13 cellular contexts compared by ENCODE assay signal in genomic region chr4:137909910-137910309, GRCh38.
DNase-seq lines count a peak whose midpoint lies in the region; ATAC-seq, FAIRE-seq and TF ChIP-seq lines count a peak whose summit lies in the region.
"Had no signal": no experiment of that assay in that cellular context is flagged by ENCODE, and none has a peak within 500 bp of the region (broad histone marks: within the 10 kb centered on the region; RNA-seq: fewer than 3 reads in every experiment).

No MANE protein-coding gene starts in this region.

- TF ChIP-seq CTCF in cardiac muscle cell (IDR thresholded peaks at IDR 0.05; ENCODE audit: low read depth, low read length): no peak
- TF ChIP-seq CTCF in H1 (IDR thresholded peaks at IDR 0.05; ENCODE audit: control extremely low read depth in 1 of 3, insufficient read depth in 1 of 3, low read depth in 1 of 3, low read length in 3 of 3): no peak

- ATAC-seq in Right ventricle myocardium superior (ENCODE audit: poor library complexity): no peak
- ATAC-seq: activated CD8-positive, alpha-beta memory T cell treated with anti-CD3 and anti-CD28 coated beads, Interleukin-2, amount 10 ng/mL, durations not matched to agents 7 days and 5 days; activated naive CD8-positive, alpha-beta T cell treated with anti-CD3 and anti-CD28 coated beads, Interleukin-2, amount 50 U/mL, for 24 hours; gastrocnemius medialis had no signal

- no peak overlapping the region for H3K27ac ChIP-seq in cardiac muscle cell
- no peak overlapping the region for H3K27ac ChIP-seq in H1 (ENCODE audit: low read depth, low read length)
- H3K27ac ChIP-seq: gastrocnemius medialis, neutrophil, uterus had no signal

- H3K4ac ChIP-seq in H1 (replicated peaks; ENCODE audit: insufficient read length, low read depth, low read length): no peak overlapping the region

- no peak overlapping the region for H4K91ac ChIP-seq in H1 (replicated peaks; ENCODE audit: insufficient read length, low read length)

- H3K56ac ChIP-seq in H1 (replicated peaks; ENCODE audit: insufficient read length, low read depth, low read length): no peak overlapping the region

- H2BK5ac ChIP-seq in H1 (ENCODE audit: low read depth, low read length): peak overlapping the region; percentile 57; the same call in 1 of the 2 replicates

- H3K18ac ChIP-seq in H1 (ENCODE audit: extremely low read depth, low read length): no peak overlapping the region

- H3K9ac ChIP-seq in H1 (replicated peaks in 1 of 4; ENCODE audit: extremely low read depth in 1 of 4, low read depth in 3 of 4, low read length in 3 of 4): no peak overlapping the region

- POLR2A ChIA-PET in H1 (lab: Charles Lee; ENCODE audit: partially characterized antibody): no interaction called here

- no peak for FAIRE-seq in H1 (lab: Jason Lieb, UNC)
- no peak for FAIRE-seq in urothelium cell line (lab: Jason Lieb, UNC)

- intact Hi-C loops in Right ventricle myocardium superior (cut with DNase I): no loop called here

- H2BK15ac ChIP-seq in H1 (ENCODE audit: low read length): no peak overlapping the region

- H3K4me2 ChIP-seq in H1 (ENCODE audit: insufficient read depth in 1 of 2, low read depth in 2 of 2, low read length in 2 of 2): peak overlapping the region; percentile 35 to 49; a peak in 2 of 4 replicates

- H3K79me2 ChIP-seq in H1 (ENCODE audit: control insufficient read depth in 1 of 2, insufficient read depth in 2 of 2, low read length in 2 of 2): no peaks in the 10 kb centered on the region

- DNase-seq in cardiac muscle cell (ENCODE audit: low read depth in 1 of 2, low spot score in 1 of 2) (peak; percentile 14 to 55), Right ventricle myocardium superior (no peak), NCI-H345 treated with DMSO at 0.1 percent for 48 hours (lab: John Stamatoyannopoulos, UW; ENCODE audit: unreplicated experiment) (peak; percentile 31), H1 (ENCODE audit: low read depth in 1 of 2, low spot score in 2 of 2) (peak in 1 of 2 experiments; percentile 49), urothelium cell line (ENCODE audit: low spot score) (peak; percentile 4), ureter (ENCODE audit: low spot score) (no peak), NCI-H524 (lab: John Stamatoyannopoulos, UW) (no peak)
- DNase-seq in activated CD4-positive, CD25-positive, alpha-beta regulatory T cell (lab: John Stamatoyannopoulos, UW): no peak
- DNase-seq: activated CD8-positive, alpha-beta memory T cell treated with anti-CD3 and anti-CD28 coated beads, Interleukin-2, amount 10 ng/mL, durations not matched to agents 7 days and 5 days; activated naive CD8-positive, alpha-beta T cell treated with anti-CD3 and anti-CD28 coated beads, Interleukin-2, amount 50 U/mL, for 24 hours; gastrocnemius medialis had no signal

- no peaks in the 10 kb centered on the region for H3K79me1 ChIP-seq in H1 (ENCODE audit: low read depth, low read length)

- H2AFZ ChIP-seq in H1 (ENCODE audit: low read length): 0 out of 2 replicates have a peak overlapping the region, but pooled peaks have one; percentile 52

- no peak for TF ChIP-seq POLR2A in H1 (IDR thresholded peaks at IDR 0.05; ENCODE audit: control extremely low read depth in 1 of 2, low read depth in 2 of 2, low read length in 2 of 2)

- peak overlapping the region; percentile 80 for H2BK120ac ChIP-seq in H1 (replicated peaks; ENCODE audit: low read depth, low read length)

- H3K36me3 ChIP-seq in cardiac muscle cell: no peaks in the 10 kb centered on the region
- H3K36me3 ChIP-seq in H1 (ENCODE audit: control insufficient read depth in 2 of 4, insufficient read depth in 4 of 4, low read length in 3 of 4): no peaks in the 10 kb centered on the region
- H3K36me3 ChIP-seq: gastrocnemius medialis, neutrophil, uterus had no signal

- TF ChIP-seq EP300 in H1 (IDR thresholded peaks at IDR 0.05; ENCODE audit: borderline replicate concordance in 1 of 2, low read depth in 2 of 2, low read length in 2 of 2): no peak

- WGBS in H1 (ENCODE audit: extremely low coverage in 1 of 2, insufficient coverage in 1 of 2, insufficient read length in 1 of 2, insufficient replicate concordance in 2 of 2, low coverage in 1 of 2, low lambda C conversion rate in 2 of 2, missing lambda C conversion rate in 1 of 2), 2 experiments: 85% methylated on average over 7 of the region's 7 CpGs; no CpG with 5 or more reads in 1 of the 2 experiments

- CTCF ChIA-PET in H1 (lab: Charles Lee; ENCODE audit: partially characterized antibody): no interaction called here

- no peak overlapping the region for H3K14ac ChIP-seq in H1 (ENCODE audit: insufficient read length)

- H2AK5ac ChIP-seq in H1 (ENCODE audit: low read depth, low read length): no peak overlapping the region

- H2BK12ac ChIP-seq in H1 (ENCODE audit: low read depth, low read length): no peak overlapping the region

- no peaks in the 10 kb centered on the region for H3K4me1 ChIP-seq in cardiac muscle cell (ENCODE audit: low read depth)
- H3K4me1 ChIP-seq in H1 (replicated peaks in 1 of 4; ENCODE audit: control insufficient read depth in 3 of 4, insufficient read depth in 4 of 4, low read length in 3 of 4): peaks cover 0 to 3% (median 0%) of the 10 kb centered on the region in 4 experiments; a peak in 3 of 7 replicates
- H3K4me1 ChIP-seq: gastrocnemius medialis, uterus had no signal

- no peak overlapping the region for H4K8ac ChIP-seq in H1 (ENCODE audit: extremely low read depth, insufficient read depth, low read length)

- H3K27me3 ChIP-seq in cardiac muscle cell: no peaks in the 10 kb centered on the region
- no peaks in the 10 kb centered on the region for H3K27me3 ChIP-seq in H1 (replicated peaks in 1 of 4; ENCODE audit: control insufficient read depth in 3 of 4, extremely low read depth in 1 of 4, insufficient read depth in 3 of 4, low read length in 3 of 4)
- H3K27me3 ChIP-seq: gastrocnemius medialis, neutrophil, uterus had no signal

- H3K4me3 ChIP-seq in cardiac muscle cell (no peak overlapping the region), H1 (ENCODE audit: extremely low read depth in 1 of 4, insufficient read depth in 2 of 4, low read depth in 3 of 4, low read length in 4 of 4) (no peak overlapping the region)
- H3K4me3 ChIP-seq: gastrocnemius medialis, uterus had no signal

- H4K20me1 ChIP-seq in H1 (replicated peaks in 1 of 2; ENCODE audit: control insufficient read depth in 1 of 2, insufficient read depth in 2 of 2, low read length in 2 of 2): no peaks in the 10 kb centered on the region

- no peak for TF ChIP-seq RAD21 in H1 (IDR thresholded peaks at IDR 0.05 in 1 of 2, conservative IDR thresholded peaks at IDR 0.05 in 1 of 2; ENCODE audit: low read depth in 2 of 2, low read length in 2 of 2)

- no peaks in the 10 kb centered on the region for H3K23me2 ChIP-seq in H1 (ENCODE audit: low read depth, low read length)

- no peak overlapping the region for H4K5ac ChIP-seq in H1 (ENCODE audit: insufficient read length, low read depth, low read length)

- H3K23ac ChIP-seq in H1 (ENCODE audit: insufficient read length): no peak overlapping the region

- no peaks in the 10 kb centered on the region for H3K9me3 ChIP-seq in cardiac muscle cell (ENCODE audit: low read depth)
- H3K9me3 ChIP-seq in H1 (ENCODE audit: insufficient read depth in 2 of 2, low read depth in 1 of 2, low read length in 1 of 2): no peaks in the 10 kb centered on the region
- H3K9me3 ChIP-seq: gastrocnemius medialis, neutrophil, uterus had no signal

- H2BK20ac ChIP-seq in H1 (ENCODE audit: low read length): no peak overlapping the region

TF ChIP-seq in H1, 55 proteins besides CTCF, POLR2A, EP300 and RAD21:
- no peak for TF ChIP-seq KDM4A (IDR thresholded peaks at IDR 0.05; ENCODE audit: low read depth, low read length, severe bottlenecking)
- no peak for TF ChIP-seq SP4 (IDR thresholded peaks at IDR 0.05; ENCODE audit: low read length)
- no peak for TF ChIP-seq NRF1 (IDR thresholded peaks at IDR 0.05; ENCODE audit: low read depth, low read length)
- TF ChIP-seq TBP (IDR thresholded peaks at IDR 0.05; ENCODE audit: low read depth, low read length): no peak
- TF ChIP-seq CHD2 (IDR thresholded peaks at IDR 0.05; ENCODE audit: low read length): no peak
- no peak for TF ChIP-seq KDM1A (IDR thresholded peaks at IDR 0.05; ENCODE audit: borderline replicate concordance, low read length)
- TF ChIP-seq SIRT6 (IDR thresholded peaks at IDR 0.05; ENCODE audit: low read length): no peak
- no peak for TF ChIP-seq SUZ12 (IDR thresholded peaks at IDR 0.05; ENCODE audit: low read length)

Comparison
In these comparisons a context has a peak if more than half of its experiments do, and no peak if none do; other contexts are left out.
1. DNase-seq: peak in cardiac muscle cell (2 of 2), NCI-H345 treated with DMSO at 0.1 percent for 48 hours (single experiment) and urothelium cell line (single experiment); none in Right ventricle myocardium superior (single experiment), ureter (single experiment), activated CD4-positive, CD25-positive, alpha-beta regulatory T cell (0 of 4) and NCI-H524 (0 of 2).